9 cellular contexts compared by ENCODE assay signal in genomic region chr4:75664604-75665003, GRCh38. TPM values are rescaled to one million over a fixed set of nuclear protein-coding genes. Genes with fewer than 3 reads are reported as not detected.
DNase-seq lines count a peak whose midpoint lies in the region; ATAC-seq and TF ChIP-seq lines count a peak whose summit lies in the region.
"Not testable (repeated sequence)": the region's sequence is repeated elsewhere in the genome, so short reads cannot be mapped to it uniquely, and the experiment has no call there.
"Had no signal": no experiment of that assay in that cellular context is flagged by ENCODE, and none has a peak within 500 bp of the region (broad histone marks: within the 10 kb centered on the region; RNA-seq: fewer than 3 reads in every experiment).

No MANE protein-coding gene starts in this region.

- not testable (repeated sequence) for H2AK5ac ChIP-seq in H9 (ENCODE audit: insufficient read length, low read length)

- not testable (repeated sequence) for H3K18ac ChIP-seq in H9 (ENCODE audit: insufficient read length, low read depth, low read length)

- peaks cover 62% of the 10 kb centered on the region; the same call in 1 of the 2 replicates for H3K79me2 ChIP-seq in H9 (ENCODE audit: insufficient read depth, low read length)

- H3K36me3 Mint-ChIP-seq in H9 (ENCODE audit: insufficient read depth in 1 of 3, low read depth in 3 of 3) (peaks cover 15 to 34% (median 33%) of the 10 kb centered on the region in 3 experiments; a peak in 6 of 7 replicates), MCF 10A (ENCODE audit: insufficient read depth, unreplicated experiment) (peaks cover 32% of the 10 kb centered on the region)
- H3K36me3 Mint-ChIP-seq in activated CD4-positive, alpha-beta T cell treated with anti-CD3 and anti-CD28 coated beads, Interleukin-2, amount 10 ng/mL, durations not matched to agents 24 days and 14 days (ENCODE audit: low read depth), result peaks cover 35% of the 10 kb centered on the region
- peaks cover 67% of the 10 kb centered on the region for H3K36me3 Mint-ChIP-seq in activated T-cell treated with anti-CD3 and anti-CD28 coated beads, Interleukin-2, amount 50 U/mL, for 24 hours (ENCODE audit: low read depth)
- H3K36me3 Mint-ChIP-seq in effector memory CD8-positive, alpha-beta T cell (ENCODE audit: insufficient read depth), result peaks cover 60% of the 10 kb centered on the region
- H3K36me3 Mint-ChIP-seq in stimulated activated naive CD8-positive, alpha-beta T cell treated with anti-CD3 and anti-CD28 coated beads, Interleukin-15, Interleukin-2, amounts not matched to agents 100 ng/mL and 50 ng/mL, for 24 hours (ENCODE audit: low read depth), result peaks cover 45% of the 10 kb centered on the region

- not testable (repeated sequence) for H2BK120ac ChIP-seq in H9 (ENCODE audit: low read depth, low read length, poor library complexity, severe bottlenecking)

- H3T11ph ChIP-seq in H9 (ENCODE audit: low read length), result not testable (repeated sequence)

- H3K4me3 ChIP-seq in liver (ENCODE audit: low read depth in 1 of 3, low read length in 3 of 3), result not testable (repeated sequence)

- not testable (repeated sequence) for H2BK5ac ChIP-seq in H9 (ENCODE audit: insufficient read length, low read length)

- not testable (repeated sequence) for H3K27me3 ChIP-seq in H9 (ENCODE audit: insufficient read depth, low read length); liver (ENCODE audit: control insufficient read depth in 4 of 4, insufficient read depth in 4 of 4, low read length in 3 of 4)

- POLR2A ChIA-PET in MCF 10A (lab: Yijun Ruan, JAX), result interaction anchor here (0.7 to 2.5 kb wide), 3 partner anchors 9 to 96 kb away, joined by 3 to 9 read pairs (median 4); partner anchors contain the start of gene USO1

- not testable (repeated sequence) for H4K20me1 ChIP-seq in H9 (ENCODE audit: control insufficient read depth, insufficient read depth, insufficient read length)

- not testable (repeated sequence) for BruUV-seq in MCF 10A (replicated peaks; lab: Mats Ljungman, UMichigan)

- not testable (repeated sequence) for H3K9me3 Mint-ChIP-seq in H9; activated CD4-positive, alpha-beta T cell treated with anti-CD3 and anti-CD28 coated beads, Interleukin-2, amount 10 ng/mL, durations not matched to agents 24 days and 14 days; activated T-cell treated with anti-CD3 and anti-CD28 coated beads, Interleukin-2, amount 50 U/mL, for 24 hours; MCF 10A (ENCODE audit: unreplicated experiment); effector memory CD8-positive, alpha-beta T cell; stimulated activated naive CD8-positive, alpha-beta T cell treated with anti-CD3 and anti-CD28 coated beads, Interleukin-15, Interleukin-2, amounts not matched to agents 100 ng/mL and 50 ng/mL, for 24 hours

- not testable (repeated sequence) for H3K4me3 Mint-ChIP-seq in H9; activated CD4-positive, alpha-beta T cell treated with anti-CD3 and anti-CD28 coated beads, Interleukin-2, amount 10 ng/mL, durations not matched to agents 24 days and 14 days; activated T-cell treated with anti-CD3 and anti-CD28 coated beads, Interleukin-2, amount 50 U/mL, for 24 hours; MCF 10A (ENCODE audit: unreplicated experiment); effector memory CD8-positive, alpha-beta T cell; stimulated activated naive CD8-positive, alpha-beta T cell treated with anti-CD3 and anti-CD28 coated beads, Interleukin-15, Interleukin-2, amounts not matched to agents 100 ng/mL and 50 ng/mL, for 24 hours

- WGBS in H9 (ENCODE audit: extremely low coverage, insufficient read length, low lambda C conversion rate), result no CpG with 5 or more reads among the region's 3 CpGs
- WGBS in liver, result 72% methylated on average over 3 of the region's 3 CpGs

- TF ChIP-seq CTCF in H9 (conservative IDR thresholded peaks at IDR 0.05); MCF 10A (IDR thresholded peaks at IDR 0.05; ENCODE audit: unreplicated experiment); liver (IDR thresholded peaks at IDR 0.05; ENCODE audit: low read depth, low read length, missing input control): not testable (repeated sequence)

- H3K9ac ChIP-seq in H9 (ENCODE audit: extremely low read depth, insufficient read length, low read length); liver (ENCODE audit: low read depth in 1 of 2, low read length in 2 of 2): not testable (repeated sequence)

- H4K91ac ChIP-seq in H9 (ENCODE audit: insufficient read length, low read depth, low read length), result not testable (repeated sequence)

- H4K8ac ChIP-seq in H9 (replicated peaks; ENCODE audit: insufficient read length, low read depth, low read length), result not testable (repeated sequence)

- not testable (repeated sequence) for H3K4me1 ChIP-seq in H9 (ENCODE audit: insufficient read depth, low read length); liver (ENCODE audit: control insufficient read depth in 4 of 4, insufficient read depth in 4 of 4, low read length in 3 of 4)

- H2BK20ac ChIP-seq in H9 (ENCODE audit: low read depth, low read length, poor library complexity, severe bottlenecking), result not testable (repeated sequence)

- H3K27me3 Mint-ChIP-seq in H9 (ENCODE audit: low read depth); activated CD4-positive, alpha-beta T cell treated with anti-CD3 and anti-CD28 coated beads, Interleukin-2, amount 10 ng/mL, durations not matched to agents 24 days and 14 days; activated T-cell treated with anti-CD3 and anti-CD28 coated beads, Interleukin-2, amount 50 U/mL, for 24 hours; MCF 10A (ENCODE audit: insufficient read depth, unreplicated experiment); effector memory CD8-positive, alpha-beta T cell; stimulated activated naive CD8-positive, alpha-beta T cell treated with anti-CD3 and anti-CD28 coated beads, Interleukin-15, Interleukin-2, amounts not matched to agents 100 ng/mL and 50 ng/mL, for 24 hours: not testable (repeated sequence)

- H3K4me1 Mint-ChIP-seq in H9 (peaks cover 44 to 46% of the 10 kb centered on the region in 2 experiments), MCF 10A (ENCODE audit: insufficient read depth, unreplicated experiment) (peaks cover 29% of the 10 kb centered on the region)
- H3K4me1 Mint-ChIP-seq in activated CD4-positive, alpha-beta T cell treated with anti-CD3 and anti-CD28 coated beads, Interleukin-2, amount 10 ng/mL, durations not matched to agents 24 days and 14 days, result peaks cover 58% of the 10 kb centered on the region
- H3K4me1 Mint-ChIP-seq in activated T-cell treated with anti-CD3 and anti-CD28 coated beads, Interleukin-2, amount 50 U/mL, for 24 hours (ENCODE audit: low read depth), result peaks cover 68% of the 10 kb centered on the region
- H3K4me1 Mint-ChIP-seq in effector memory CD8-positive, alpha-beta T cell (ENCODE audit: low read depth in 2 of 2), result peaks cover 45 to 59% of the 10 kb centered on the region in 2 donors
- H3K4me1 Mint-ChIP-seq in stimulated activated naive CD8-positive, alpha-beta T cell treated with anti-CD3 and anti-CD28 coated beads, Interleukin-15, Interleukin-2, amounts not matched to agents 100 ng/mL and 50 ng/mL, for 24 hours (ENCODE audit: low read depth), result peaks cover 73% of the 10 kb centered on the region

- H3K27ac Mint-ChIP-seq in H9 (peak overlapping the region in 2 of 3 experiments; percentile 36 to 66; a peak in 1 of 7 replicates), MCF 10A (ENCODE audit: low read depth, unreplicated experiment) (peak overlapping the region; percentile 56)
- H3K27ac Mint-ChIP-seq in activated CD4-positive, alpha-beta T cell treated with anti-CD3 and anti-CD28 coated beads, Interleukin-2, amount 10 ng/mL, durations not matched to agents 24 days and 14 days, result not testable (repeated sequence)
- peak overlapping the region; percentile 87 for H3K27ac Mint-ChIP-seq in activated T-cell treated with anti-CD3 and anti-CD28 coated beads, Interleukin-2, amount 50 U/mL, for 24 hours
- peak overlapping the region; percentile 42 to 69 for H3K27ac Mint-ChIP-seq in effector memory CD8-positive, alpha-beta T cell
- peak overlapping the region; percentile 18 for H3K27ac Mint-ChIP-seq in stimulated activated naive CD8-positive, alpha-beta T cell treated with anti-CD3 and anti-CD28 coated beads, Interleukin-15, Interleukin-2, amounts not matched to agents 100 ng/mL and 50 ng/mL, for 24 hours

- CTCF ChIA-PET in MCF 10A (lab: Yijun Ruan, JAX), result interaction anchor here (0.6 to 1.7 kb wide), 4 partner anchors 10 to 183 kb away, joined by 3 to 7 read pairs (median 4); no protein-coding TSS in a partner anchor

- H3K79me1 ChIP-seq in H9 (ENCODE audit: insufficient read depth, low read depth, low read length, poor library complexity, severe bottlenecking), result not testable (repeated sequence)

- intact Hi-C loops in activated CD4-positive, alpha-beta T cell treated with anti-CD3 and anti-CD28 coated beads, Interleukin-2, amount 10 ng/mL, durations not matched to agents 24 days and 14 days (cut with micrococcal nuclease); MCF 10A (cut with micrococcal nuclease): not testable (repeated sequence)

- not testable (repeated sequence) for H2BK15ac ChIP-seq in H9 (ENCODE audit: low read depth, low read length)

- not testable (repeated sequence) for DNase-seq in H9; activated T-cell treated with anti-CD3 and anti-CD28 coated beads, Interleukin-2, amount 50 U/mL, for 24 hours; MCF 10A (ENCODE audit: unreplicated experiment); effector memory CD8-positive, alpha-beta T cell
- peak; percentile 52 for DNase-seq in activated CD4-positive, alpha-beta T cell treated with anti-CD3 and anti-CD28 coated beads, Interleukin-2, amount 10 ng/mL, durations not matched to agents 24 days and 14 days

- not testable (repeated sequence) for H4K5ac ChIP-seq in H9 (ENCODE audit: insufficient read length, low read depth, low read length)

- H3K36me3 ChIP-seq in liver (ENCODE audit: control insufficient read depth in 4 of 4, insufficient read depth in 3 of 4, low read depth in 1 of 4, low read length in 3 of 4), result not testable (repeated sequence)

- not testable (repeated sequence) for ATAC-seq in effector memory CD8-positive, alpha-beta T cell (replicated peaks)

- H3K9me3 ChIP-seq in H9 (ENCODE audit: control insufficient read depth, low read depth, low read length); liver (ENCODE audit: control insufficient read depth in 4 of 4, low read length in 3 of 4): not testable (repeated sequence)

- not testable (repeated sequence) for H2BK12ac ChIP-seq in H9 (ENCODE audit: insufficient read length, low read depth, low read length)

- H3K4me2 ChIP-seq in H9 (ENCODE audit: insufficient read depth, insufficient read length, low read length), result not testable (repeated sequence)

- H3K23ac ChIP-seq in H9 (ENCODE audit: insufficient read length, low read depth, low read length), result not testable (repeated sequence)

- not testable (repeated sequence) for H3K23me2 ChIP-seq in H9 (ENCODE audit: insufficient read length, low read depth, low read length, poor library complexity, severe bottlenecking)

- not testable (repeated sequence) for H2AFZ ChIP-seq in H9 (ENCODE audit: low read length)

- not testable (repeated sequence) for H3K27ac ChIP-seq in H9 (ENCODE audit: insufficient read length, low read depth, low read length); liver (ENCODE audit: low read depth in 1 of 2, low read length in 2 of 2)

- not testable (repeated sequence) for H3K14ac ChIP-seq in H9 (ENCODE audit: insufficient read depth, low read length)

- H3K4ac ChIP-seq in H9 (ENCODE audit: low read depth, low read length), result not testable (repeated sequence)

- not testable (repeated sequence) for TF ChIP-seq RAD21 in liver (IDR thresholded peaks at IDR 0.05)

- H3K56ac ChIP-seq in H9 (ENCODE audit: insufficient read length, low read depth, low read length), result not testable (repeated sequence)

RNA-seq across cellular contexts. Expression of gene G3BP2, which starts 8.6 kb away (rescaled TPM):
- total RNA-seq in H9 (2021) (405 and 412 TPM in 2 replicates), MCF 10A (2022) (179 and 231 TPM in 2 replicates), liver (10 to 100 TPM; 77.3 to 81.6 TPM)
- 135 and 146 TPM in 2 replicates for total RNA-seq in activated CD4-positive, alpha-beta T cell treated with anti-CD3 and anti-CD28 coated beads, Interleukin-2, amount 10 ng/mL, durations not matched to agents 24 days and 14 days
- 10 to 100 TPM; 15.7 to 32.9 TPM for polyA plus RNA-seq in liver

RNA-seq across cellular contexts. Expression of gene CDKL2, which starts 34.3 kb away (rescaled TPM):
- 1.5 and 1.8 TPM in 2 replicates for total RNA-seq in H9 (2021)
- 0.36 TPM in 1 of 2 replicates, not detected in the other for total RNA-seq in activated CD4-positive, alpha-beta T cell treated with anti-CD3 and anti-CD28 coated beads, Interleukin-2, amount 10 ng/mL, durations not matched to agents 24 days and 14 days
- 0.39 and 0.42 TPM in 2 replicates for total RNA-seq in MCF 10A (2022)
- total RNA-seq in liver, result under 1 TPM; 0.08 to 0.14 TPM
- under 1 TPM in 1 of 2 donors, not detected in 1; 0.02 TPM for polyA plus RNA-seq in liver
- total RNA-seq: HT1080 had no signal
- polyA plus RNA-seq: CD14-positive monocyte had no signal

RNA-seq across cellular contexts. Expression of gene USO1, which starts 59.8 kb away (rescaled TPM):
- total RNA-seq in H9 (2021), result 109 and 110 TPM in 2 replicates
- 42.8 and 44.0 TPM in 2 replicates for total RNA-seq in activated CD4-positive, alpha-beta T cell treated with anti-CD3 and anti-CD28 coated beads, Interleukin-2, amount 10 ng/mL, durations not matched to agents 24 days and 14 days
- 105 and 108 TPM in 2 replicates for total RNA-seq in MCF 10A (2022)
- total RNA-seq in liver, result 10 to 100 TPM; 41.6 to 77.0 TPM
- 10 to 100 TPM; 18.4 to 37.4 TPM for polyA plus RNA-seq in liver
